In genomic region chr5:174420651-174421407, GRCh38 we compare ENCODE assay signal across 22 cellular contexts.
"Had no signal": no experiment of that assay in that cellular context is flagged by ENCODE, and none has a peak within 500 bp of the region (broad histone marks: within the 10 kb centered on the region; RNA-seq: fewer than 3 reads in every experiment).

No MANE protein-coding gene starts in this region.

- H3K27me3 ChIP-seq: SJSA1 had no signal

- H3K27ac ChIP-seq: HL-60, KMS-11, SJSA1, SK-N-MC had no signal

- DNase-seq: Kasumi-1, MM.1S, NCI-H1048, NCI-H1105, NCI-H1436 treated with DMSO at 0.1 percent for 48 hours, NCI-H1694, NCI-H187 treated with DMSO at 0.1 percent for 48 hours, NCI-H2029 treated with DMSO at 0.1 percent for 48 hours, NCI-H2171 treated with DMSO at 0.1 percent for 48 hours, NCI-H345, NCI-H446 treated with DMSO at 0.1 percent for 48 hours, NCI-H526, NCI-H748 treated with DMSO at 0.1 percent for 48 hours, Right ventricle myocardium superior, RPMI8226, SIG-M5 had no signal

- H3K36me3 ChIP-seq: SJSA1 had no signal

- H3K4me3 Mint-ChIP-seq: IgD-negative memory B cell had no signal

- H3K9ac ChIP-seq: KMS-11 had no signal

- H3K36me3 Mint-ChIP-seq: IgD-negative memory B cell had no signal

- H3K4me3 ChIP-seq: K562, SJSA1, SK-N-MC had no signal

- H3K4me2 ChIP-seq: KMS-11 had no signal

- ATAC-seq: K562 had no signal

- H3K27ac Mint-ChIP-seq: IgD-negative memory B cell had no signal

- H3K9me3 ChIP-seq: SJSA1 had no signal

- H3K4me1 ChIP-seq: SJSA1 had no signal
